1 cellular context compared by ENCODE assay signal in the genomic region with DNA sequence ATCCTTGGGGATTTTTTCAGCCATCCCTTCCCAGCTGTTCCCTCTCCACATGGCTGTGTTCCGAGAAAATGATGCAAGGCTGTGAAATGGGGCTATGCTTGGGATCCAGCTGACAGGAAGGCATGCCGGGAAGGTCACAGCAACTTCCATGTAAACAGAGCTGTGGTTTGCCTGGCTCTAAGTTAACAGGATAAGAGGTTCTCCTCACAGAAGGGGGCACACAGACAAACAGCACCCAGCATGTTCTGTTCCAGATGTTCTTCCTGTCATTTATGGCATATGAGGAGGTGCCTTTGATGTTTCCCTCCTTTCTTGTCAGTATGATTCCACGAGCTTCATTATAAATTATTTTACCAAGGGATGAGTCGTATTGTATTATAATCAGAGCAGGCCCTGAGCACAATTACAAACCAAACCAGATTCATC.
TF ChIP-seq lines count a peak whose summit lies in the region.

No MANE protein-coding gene starts in this region.

TF ChIP-seq in K562, 482 proteins besides CTCF, POLR2A, EP300 and RAD21 (continued from another document):
- TF ChIP-seq, protein P1, sequence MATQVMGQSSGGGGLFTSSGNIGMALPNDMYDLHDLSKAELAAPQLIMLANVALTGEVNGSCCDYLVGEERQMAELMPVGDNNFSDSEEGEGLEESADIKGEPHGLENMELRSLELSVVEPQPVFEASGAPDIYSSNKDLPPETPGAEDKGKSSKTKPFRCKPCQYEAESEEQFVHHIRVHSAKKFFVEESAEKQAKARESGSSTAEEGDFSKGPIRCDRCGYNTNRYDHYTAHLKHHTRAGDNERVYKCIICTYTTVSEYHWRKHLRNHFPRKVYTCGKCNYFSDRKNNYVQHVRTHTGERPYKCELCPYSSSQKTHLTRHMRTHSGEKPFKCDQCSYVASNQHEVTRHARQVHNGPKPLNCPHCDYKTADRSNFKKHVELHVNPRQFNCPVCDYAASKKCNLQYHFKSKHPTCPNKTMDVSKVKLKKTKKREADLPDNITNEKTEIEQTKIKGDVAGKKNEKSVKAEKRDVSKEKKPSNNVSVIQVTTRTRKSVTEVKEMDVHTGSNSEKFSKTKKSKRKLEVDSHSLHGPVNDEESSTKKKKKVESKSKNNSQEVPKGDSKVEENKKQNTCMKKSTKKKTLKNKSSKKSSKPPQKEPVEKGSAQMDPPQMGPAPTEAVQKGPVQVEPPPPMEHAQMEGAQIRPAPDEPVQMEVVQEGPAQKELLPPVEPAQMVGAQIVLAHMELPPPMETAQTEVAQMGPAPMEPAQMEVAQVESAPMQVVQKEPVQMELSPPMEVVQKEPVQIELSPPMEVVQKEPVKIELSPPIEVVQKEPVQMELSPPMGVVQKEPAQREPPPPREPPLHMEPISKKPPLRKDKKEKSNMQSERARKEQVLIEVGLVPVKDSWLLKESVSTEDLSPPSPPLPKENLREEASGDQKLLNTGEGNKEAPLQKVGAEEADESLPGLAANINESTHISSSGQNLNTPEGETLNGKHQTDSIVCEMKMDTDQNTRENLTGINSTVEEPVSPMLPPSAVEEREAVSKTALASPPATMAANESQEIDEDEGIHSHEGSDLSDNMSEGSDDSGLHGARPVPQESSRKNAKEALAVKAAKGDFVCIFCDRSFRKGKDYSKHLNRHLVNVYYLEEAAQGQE (CRISPR knock-in tag; IDR thresholded peaks at IDR 0.05; ENCODE audit: low read depth) = no peak
- TF ChIP-seq, protein P2, sequence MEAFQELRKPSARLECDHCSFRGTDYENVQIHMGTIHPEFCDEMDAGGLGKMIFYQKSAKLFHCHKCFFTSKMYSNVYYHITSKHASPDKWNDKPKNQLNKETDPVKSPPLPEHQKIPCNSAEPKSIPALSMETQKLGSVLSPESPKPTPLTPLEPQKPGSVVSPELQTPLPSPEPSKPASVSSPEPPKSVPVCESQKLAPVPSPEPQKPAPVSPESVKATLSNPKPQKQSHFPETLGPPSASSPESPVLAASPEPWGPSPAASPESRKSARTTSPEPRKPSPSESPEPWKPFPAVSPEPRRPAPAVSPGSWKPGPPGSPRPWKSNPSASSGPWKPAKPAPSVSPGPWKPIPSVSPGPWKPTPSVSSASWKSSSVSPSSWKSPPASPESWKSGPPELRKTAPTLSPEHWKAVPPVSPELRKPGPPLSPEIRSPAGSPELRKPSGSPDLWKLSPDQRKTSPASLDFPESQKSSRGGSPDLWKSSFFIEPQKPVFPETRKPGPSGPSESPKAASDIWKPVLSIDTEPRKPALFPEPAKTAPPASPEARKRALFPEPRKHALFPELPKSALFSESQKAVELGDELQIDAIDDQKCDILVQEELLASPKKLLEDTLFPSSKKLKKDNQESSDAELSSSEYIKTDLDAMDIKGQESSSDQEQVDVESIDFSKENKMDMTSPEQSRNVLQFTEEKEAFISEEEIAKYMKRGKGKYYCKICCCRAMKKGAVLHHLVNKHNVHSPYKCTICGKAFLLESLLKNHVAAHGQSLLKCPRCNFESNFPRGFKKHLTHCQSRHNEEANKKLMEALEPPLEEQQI (IDR thresholded peaks at IDR 0.05) = 0 out of 2 replicates have a peak, but pooled peaks have one; percentile 8
- peak in 1 of 2 experiments; percentile 59; a peak in 1 of 4 replicates for TF ChIP-seq ZNF318 (IDR thresholded peaks at IDR 0.05; ENCODE audit: borderline replicate concordance in 1 of 2, low read depth in 1 of 2)
- TF ChIP-seq SMARCA4 (IDR thresholded peaks at IDR 0.05) = peak; percentile 40; the same call in 1 of the 2 replicates
- TF ChIP-seq ETV1 (tag; conservative IDR thresholded peaks at IDR 0.05; ENCODE audit: low read depth) = peak; percentile 72; the same call in 1 of the 2 replicates
- TF ChIP-seq HES1 (IDR thresholded peaks at IDR 0.05; ENCODE audit: low read depth) = no peak
- TF ChIP-seq SOX6 (IDR thresholded peaks at IDR 0.05) = peak; percentile 30; the same call in 1 of the 2 replicates
- TF ChIP-seq NRF1 (conservative IDR thresholded peaks at IDR 0.05 in 1 of 2, IDR thresholded peaks at IDR 0.05 in 1 of 2) = no peak
- TF ChIP-seq, protein P3, sequence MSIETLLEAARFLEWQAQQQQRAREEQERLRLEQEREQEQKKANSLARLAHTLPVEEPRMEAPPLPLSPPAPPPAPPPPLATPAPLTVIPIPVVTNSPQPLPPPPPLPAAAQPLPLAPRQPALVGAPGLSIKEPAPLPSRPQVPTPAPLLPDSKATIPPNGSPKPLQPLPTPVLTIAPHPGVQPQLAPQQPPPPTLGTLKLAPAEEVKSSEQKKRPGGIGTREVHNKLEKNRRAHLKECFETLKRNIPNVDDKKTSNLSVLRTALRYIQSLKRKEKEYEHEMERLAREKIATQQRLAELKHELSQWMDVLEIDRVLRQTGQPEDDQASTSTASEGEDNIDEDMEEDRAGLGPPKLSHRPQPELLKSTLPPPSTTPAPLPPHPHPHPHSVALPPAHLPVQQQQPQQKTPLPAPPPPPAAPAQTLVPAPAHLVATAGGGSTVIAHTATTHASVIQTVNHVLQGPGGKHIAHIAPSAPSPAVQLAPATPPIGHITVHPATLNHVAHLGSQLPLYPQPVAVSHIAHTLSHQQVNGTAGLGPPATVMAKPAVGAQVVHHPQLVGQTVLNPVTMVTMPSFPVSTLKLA (conservative IDR thresholded peaks at IDR 0.05) = peak in 1 of 2 experiments; percentile 24; a peak in 1 of 4 replicates
- no peak for TF ChIP-seq NR2C1 (IDR thresholded peaks at IDR 0.05)
- TF ChIP-seq NR2C1 (tag; IDR thresholded peaks at IDR 0.05) = peak; percentile 82
- peak; percentile 14; the same call in 1 of the 2 replicates for TF ChIP-seq ZNF766 (CRISPR knock-in tag; conservative IDR thresholded peaks at IDR 0.05)
- TF ChIP-seq JUN (IDR thresholded peaks at IDR 0.05; ENCODE audit: borderline replicate concordance, low read depth, low read length) = peak; percentile 7; the same call in 1 of the 2 replicates
- TF ChIP-seq JUN (CRISPR knock-in tag; IDR thresholded peaks at IDR 0.05; ENCODE audit: borderline replicate concordance) = no peak
- peak; percentile 95 for TF ChIP-seq CEBPG (CRISPR knock-in tag; IDR thresholded peaks at IDR 0.05)
- TF ChIP-seq CEBPG (tag; conservative IDR thresholded peaks at IDR 0.05 in 1 of 2, IDR thresholded peaks at IDR 0.05 in 1 of 2) = peak; percentile 51 to 98; a peak in 3 of 4 replicates
- TF ChIP-seq ZNF589 (CRISPR knock-in tag; IDR thresholded peaks at IDR 0.05; ENCODE audit: low read depth) = peak; percentile 97
- no peak for TF ChIP-seq CBFA2T3 (IDR thresholded peaks at IDR 0.05)
- no peak for TF ChIP-seq ZC3H11A (IDR thresholded peaks at IDR 0.05; ENCODE audit: low read depth, low read length)
- peak; percentile 84; the same call in 1 of the 2 replicates for TF ChIP-seq ZNF395 (CRISPR knock-in tag; IDR thresholded peaks at IDR 0.05)
- peak; percentile 84 for TF ChIP-seq L3MBTL2 (IDR thresholded peaks at IDR 0.05)
